ENCODE assay signal across 23 cellular contexts in the genomic region with DNA sequence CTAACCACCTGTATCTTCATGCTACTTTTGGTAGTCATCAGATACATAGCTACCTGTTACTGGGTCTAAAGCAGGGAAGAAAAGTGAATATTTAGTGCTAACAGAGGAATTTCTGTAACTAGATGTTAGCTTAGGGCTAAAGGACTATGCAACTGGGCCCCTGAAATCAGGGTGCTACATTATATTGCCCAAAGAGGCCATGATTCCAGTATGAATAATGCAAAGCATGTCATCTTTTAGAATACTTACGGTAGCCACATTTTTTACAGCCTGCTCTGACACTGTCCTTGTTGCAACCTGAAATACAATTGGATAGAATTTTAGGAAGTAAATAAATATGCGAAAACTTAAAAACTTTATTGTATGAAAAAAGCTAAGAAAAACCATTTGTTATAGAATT.
"Had no signal": no experiment of that assay in that cellular context is flagged by ENCODE, and none has a peak within 500 bp of the region (broad histone marks: within the 10 kb centered on the region; RNA-seq: fewer than 3 reads in every experiment).

No MANE protein-coding gene starts in this region.

- H3K9me3 ChIP-seq: MG63, SJSA1 had no signal

- H3K27me3 ChIP-seq: MG63, SJSA1 had no signal

- H3K4me1 ChIP-seq: SJSA1 had no signal

- H3K4me3 ChIP-seq: MG63, SJSA1, SK-N-MC had no signal

- FAIRE-seq: HTR-8/SVneo, RCC 7860 had no signal

- DNase-seq: Karpas-422, KG1, MG63, NCI-H1092, NCI-H1105 treated with DMSO at 0.1 percent for 48 hours, NCI-H1417 treated with DMSO at 0.1 percent for 48 hours, NCI-H146, NCI-H1694 treated with DMSO at 0.1 percent for 48 hours, NCI-H1930, NCI-H2081, NCI-H2107, NCI-H2227 treated with DMSO at 0.1 percent for 48 hours, NCI-H524, NCI-H526 treated with DMSO at 0.1 percent for 48 hours, NCI-H774, Right ventricle myocardium superior, RPMI8226, SIG-M5 had no signal

- H3K27ac ChIP-seq: HL-60, SJSA1, SK-N-MC had no signal
